In genomic region chr1:51953079-51953478, GRCh38 we compare ENCODE assay signal across 1 cellular context.
TF ChIP-seq lines count a peak whose summit lies in the region.

No MANE protein-coding gene starts in this region.

TF ChIP-seq in GM23338, 12 proteins besides CTCF, POLR2A, EP300 and RAD21 (continued from another document):
- TF ChIP-seq REST (IDR thresholded peaks at IDR 0.05; ENCODE audit: unreplicated experiment), result no peak
- TF ChIP-seq JUNB (IDR thresholded peaks at IDR 0.05; ENCODE audit: unreplicated experiment), result no peak
- no peak for TF ChIP-seq EZH2phosphoT487 (IDR thresholded peaks at IDR 0.05; ENCODE audit: unreplicated experiment)
- TF ChIP-seq ZNF114 (CRISPR knock-in tag; IDR thresholded peaks at IDR 0.05), result no peak
- TF ChIP-seq CREB1 (CRISPR knock-in tag; IDR thresholded peaks at IDR 0.05; ENCODE audit: low read depth), result no peak
- no peak for TF ChIP-seq ETS1 (IDR thresholded peaks at IDR 0.05)
- no peak for TF ChIP-seq POLR2AphosphoS5 (IDR thresholded peaks at IDR 0.05; ENCODE audit: low read depth)
TF ChIP-seq in GM23338: peak in this region for 0.
